24 cellular contexts compared by ENCODE assay signal in the genomic region with DNA sequence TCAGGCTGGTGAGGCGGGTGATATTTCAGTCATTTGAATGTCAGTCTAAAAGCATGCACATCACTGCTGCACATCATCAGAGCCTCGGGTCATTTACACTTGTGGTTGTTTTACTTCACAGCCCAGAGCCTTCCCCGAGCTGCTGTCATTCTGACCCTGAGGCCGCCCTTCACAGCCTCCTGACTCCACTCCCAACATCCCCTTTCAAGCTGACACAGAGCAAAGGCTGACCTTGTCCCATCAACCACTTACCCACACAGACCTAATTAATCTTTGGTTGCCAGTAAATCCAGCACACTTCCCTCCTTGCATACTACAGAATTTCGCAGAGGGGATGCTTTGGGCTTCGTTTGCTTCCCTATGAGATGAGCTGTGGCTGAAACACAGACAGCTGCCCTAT.
DNase-seq lines count a peak whose midpoint lies in the region; ATAC-seq and TF ChIP-seq lines count a peak whose summit lies in the region.
"Had no signal": no experiment of that assay in that cellular context is flagged by ENCODE, and none has a peak within 500 bp of the region (broad histone marks: within the 10 kb centered on the region; RNA-seq: fewer than 3 reads in every experiment).

No MANE protein-coding gene starts in this region.

- H3K27ac Mint-ChIP-seq in glutamatergic neuron (ENCODE audit: unreplicated experiment): no peak overlapping the region
- H3K27ac Mint-ChIP-seq: CD4-positive, alpha-beta T cell had no signal

- H3K36me3 Mint-ChIP-seq in glutamatergic neuron (ENCODE audit: unreplicated experiment): no peaks in the 10 kb centered on the region

- H3K27me3 Mint-ChIP-seq in glutamatergic neuron (ENCODE audit: unreplicated experiment): no peaks in the 10 kb centered on the region

- H3K9me3 ChIP-seq in neural cell (ENCODE audit: low read length): no peaks in the 10 kb centered on the region
- H3K9me3 ChIP-seq in WERI-Rb-1 (ENCODE audit: severe bottlenecking): no peaks in the 10 kb centered on the region
- no peaks in the 10 kb centered on the region for H3K9me3 ChIP-seq in PC-9 (ENCODE audit: insufficient read depth, low read depth)
- H3K9me3 ChIP-seq: MG63, SJSA1 had no signal

- H3K79me2 ChIP-seq in neural cell (replicated peaks; ENCODE audit: insufficient read depth, low read length) (no peaks in the 10 kb centered on the region), PC-9 (ENCODE audit: low read depth) (no peaks in the 10 kb centered on the region)

- H3K4me1 Mint-ChIP-seq in glutamatergic neuron (ENCODE audit: low read depth, unreplicated experiment): peaks cover 3% of the 10 kb centered on the region

- no peaks in the 10 kb centered on the region for H4K20me1 ChIP-seq in neural cell (ENCODE audit: insufficient read depth)
- no peaks in the 10 kb centered on the region for H4K20me1 ChIP-seq in PC-9 (ENCODE audit: insufficient read depth)
- H4K20me1 ChIP-seq: BLaER1 had no signal

- TF ChIP-seq RAD21 in neural cell (conservative IDR thresholded peaks at IDR 0.05): no peak

- H3K4me3 ChIP-seq in neural cell (ENCODE audit: low read length): peak overlapping the region; percentile 4
- no peak overlapping the region for H3K4me3 ChIP-seq in WERI-Rb-1 (ENCODE audit: low read depth, low read length)
- no peak overlapping the region for H3K4me3 ChIP-seq in PC-9
- H3K4me3 ChIP-seq: BLaER1, K562, MG63, SJSA1 had no signal

- no peaks in the 10 kb centered on the region for H3K9me3 Mint-ChIP-seq in glutamatergic neuron (ENCODE audit: unreplicated experiment)
- H3K9me3 Mint-ChIP-seq: CD4-positive, alpha-beta T cell had no signal

- H3K9ac ChIP-seq in neural cell (ENCODE audit: low read length): no peak overlapping the region
- H3K9ac ChIP-seq: BLaER1 had no signal

- POLR2A ChIA-PET in PC-9 (lab: Charles Lee; ENCODE audit: unreplicated experiment): no interaction called here

- H3K4me3 Mint-ChIP-seq in glutamatergic neuron (ENCODE audit: unreplicated experiment): no peak overlapping the region
- H3K4me3 Mint-ChIP-seq: CD4-positive, alpha-beta T cell had no signal

- no peak overlapping the region for H2AFZ ChIP-seq in neural cell (ENCODE audit: low read depth, low read length)
- no peak overlapping the region for H2AFZ ChIP-seq in PC-9

- H3K4me2 ChIP-seq in neural cell (ENCODE audit: low read length): peak overlapping the region; percentile 28
- no peak overlapping the region for H3K4me2 ChIP-seq in PC-9
- H3K4me2 ChIP-seq: BLaER1 had no signal

- no peak for ATAC-seq in esophagus mucosa
- ATAC-seq: HepG2, K562, Right ventricle myocardium inferior had no signal

- H3K9me2 ChIP-seq in neural cell (ENCODE audit: insufficient read depth, low read length) (no peaks in the 10 kb centered on the region), PC-9 (ENCODE audit: insufficient read depth) (no peaks in the 10 kb centered on the region; the same call in 1 of the 2 replicates)

- intact Hi-C loops in PC-9 (cut with micrococcal nuclease; ENCODE audit: unreplicated experiment): no loop called here

- peak; percentile 45 for TF ChIP-seq EP300 in neural cell (conservative IDR thresholded peaks at IDR 0.05; ENCODE audit: poor library complexity, severe bottlenecking)

- no peaks in the 10 kb centered on the region for H3K4me1 ChIP-seq in PC-9 (replicated peaks; ENCODE audit: insufficient read depth)
- H3K4me1 ChIP-seq: SJSA1 had no signal

- H3K27ac ChIP-seq in neural cell (ENCODE audit: low read length) (no peak overlapping the region), WERI-Rb-1 (no peak overlapping the region), PC-9 (no peak overlapping the region)
- H3K27ac ChIP-seq: BLaER1, HL-60, SJSA1 had no signal

- H3F3A ChIP-seq in neural cell (ENCODE audit: insufficient read depth, low read length, poor library complexity, severe bottlenecking) (no peaks in the 10 kb centered on the region), PC-9 (ENCODE audit: insufficient read depth, low read depth) (no peaks in the 10 kb centered on the region)

- TF ChIP-seq CTCF in glutamatergic neuron (IDR thresholded peaks at IDR 0.05; ENCODE audit: partially characterized antibody, unreplicated experiment): no peak
- no peak for TF ChIP-seq CTCF in neural cell (IDR thresholded peaks at IDR 0.05; ENCODE audit: poor library complexity, severe bottlenecking)
- no peak for TF ChIP-seq CTCF in WERI-Rb-1 (IDR thresholded peaks at IDR 0.05; ENCODE audit: low read depth, low read length)
- no peak for TF ChIP-seq CTCF in PC-9 (conservative IDR thresholded peaks at IDR 0.05)

- no TSS peak for BruUV-seq in PC-9 (replicated peaks; lab: Mats Ljungman, UMichigan)

- DNase-seq in NCI-H526 (lab: John Stamatoyannopoulos, UW): peak; percentile 9 to 47
- DNase-seq in glutamatergic neuron: peak; percentile 26
- no peak for DNase-seq in stimulated activated naive CD4-positive, alpha-beta T cell (lab: John Stamatoyannopoulos, UW)
- no peak for DNase-seq in WERI-Rb-1
- DNase-seq in PC-9: no peak
- DNase-seq: ACHN; CD4-positive, alpha-beta T cell; COR-L47; DMS 273 treated with DMSO at 0.1 percent for 48 hours; MG63; NCI-H1417 treated with DMSO at 0.1 percent for 48 hours; NCI-H1930; NCI-H2227 treated with DMSO at 0.1 percent for 48 hours; NCI-H510A; NCI-H774; OCI-M1 had no signal

- CTCF ChIA-PET in PC-9 (lab: Charles Lee): no interaction called here

- no peaks in the 10 kb centered on the region for H3K36me3 ChIP-seq in neural cell (ENCODE audit: insufficient read depth, low read length)
- H3K36me3 ChIP-seq in WERI-Rb-1: no peaks in the 10 kb centered on the region
- H3K36me3 ChIP-seq in PC-9 (ENCODE audit: low read depth): no peaks in the 10 kb centered on the region
- H3K36me3 ChIP-seq: BLaER1, MG63, SJSA1 had no signal

- no peaks in the 10 kb centered on the region for H3K27me3 ChIP-seq in neural cell (ENCODE audit: insufficient read depth, low read depth, low read length)
- no peaks in the 10 kb centered on the region for H3K27me3 ChIP-seq in WERI-Rb-1 (ENCODE audit: insufficient read depth, low read depth, severe bottlenecking)
- peaks cover 15% of the 10 kb centered on the region; the same call in 1 of the 2 replicates for H3K27me3 ChIP-seq in PC-9 (ENCODE audit: insufficient read depth, low read depth)
- H3K27me3 ChIP-seq: BLaER1, MG63, SJSA1 had no signal

TF ChIP-seq in neural cell, 6 proteins besides CTCF, POLR2A, EP300 and RAD21:
- TF ChIP-seq EZH2 (IDR thresholded peaks at IDR 0.05; ENCODE audit: borderline replicate concordance, insufficient read depth, low read length, poor library complexity, severe bottlenecking) (no peak), POLR2AphosphoS5 (IDR thresholded peaks at IDR 0.05) (no peak), SMC3 (conservative IDR thresholded peaks at IDR 0.05; ENCODE audit: poor library complexity) (no peak), MXI1 (conservative IDR thresholded peaks at IDR 0.05; ENCODE audit: poor library complexity, severe bottlenecking) (no peak), TAF1 (IDR thresholded peaks at IDR 0.05; ENCODE audit: low read depth) (no peak)
- TF ChIP-seq, protein P1, sequence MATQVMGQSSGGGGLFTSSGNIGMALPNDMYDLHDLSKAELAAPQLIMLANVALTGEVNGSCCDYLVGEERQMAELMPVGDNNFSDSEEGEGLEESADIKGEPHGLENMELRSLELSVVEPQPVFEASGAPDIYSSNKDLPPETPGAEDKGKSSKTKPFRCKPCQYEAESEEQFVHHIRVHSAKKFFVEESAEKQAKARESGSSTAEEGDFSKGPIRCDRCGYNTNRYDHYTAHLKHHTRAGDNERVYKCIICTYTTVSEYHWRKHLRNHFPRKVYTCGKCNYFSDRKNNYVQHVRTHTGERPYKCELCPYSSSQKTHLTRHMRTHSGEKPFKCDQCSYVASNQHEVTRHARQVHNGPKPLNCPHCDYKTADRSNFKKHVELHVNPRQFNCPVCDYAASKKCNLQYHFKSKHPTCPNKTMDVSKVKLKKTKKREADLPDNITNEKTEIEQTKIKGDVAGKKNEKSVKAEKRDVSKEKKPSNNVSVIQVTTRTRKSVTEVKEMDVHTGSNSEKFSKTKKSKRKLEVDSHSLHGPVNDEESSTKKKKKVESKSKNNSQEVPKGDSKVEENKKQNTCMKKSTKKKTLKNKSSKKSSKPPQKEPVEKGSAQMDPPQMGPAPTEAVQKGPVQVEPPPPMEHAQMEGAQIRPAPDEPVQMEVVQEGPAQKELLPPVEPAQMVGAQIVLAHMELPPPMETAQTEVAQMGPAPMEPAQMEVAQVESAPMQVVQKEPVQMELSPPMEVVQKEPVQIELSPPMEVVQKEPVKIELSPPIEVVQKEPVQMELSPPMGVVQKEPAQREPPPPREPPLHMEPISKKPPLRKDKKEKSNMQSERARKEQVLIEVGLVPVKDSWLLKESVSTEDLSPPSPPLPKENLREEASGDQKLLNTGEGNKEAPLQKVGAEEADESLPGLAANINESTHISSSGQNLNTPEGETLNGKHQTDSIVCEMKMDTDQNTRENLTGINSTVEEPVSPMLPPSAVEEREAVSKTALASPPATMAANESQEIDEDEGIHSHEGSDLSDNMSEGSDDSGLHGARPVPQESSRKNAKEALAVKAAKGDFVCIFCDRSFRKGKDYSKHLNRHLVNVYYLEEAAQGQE (IDR thresholded peaks at IDR 0.05; ENCODE audit: borderline replicate concordance): no peak

Comparison
In these comparisons a context has a peak if more than half of its experiments do, and no peak if none do; other contexts are left out.
1. DNase-seq: peak in NCI-H526 (2 of 2) and glutamatergic neuron (single experiment); none in stimulated activated naive CD4-positive, alpha-beta T cell (0 of 6), WERI-Rb-1 (single experiment) and PC-9 (0 of 2).